ENCODE assay signal across 1 cellular context in the genomic region with DNA sequence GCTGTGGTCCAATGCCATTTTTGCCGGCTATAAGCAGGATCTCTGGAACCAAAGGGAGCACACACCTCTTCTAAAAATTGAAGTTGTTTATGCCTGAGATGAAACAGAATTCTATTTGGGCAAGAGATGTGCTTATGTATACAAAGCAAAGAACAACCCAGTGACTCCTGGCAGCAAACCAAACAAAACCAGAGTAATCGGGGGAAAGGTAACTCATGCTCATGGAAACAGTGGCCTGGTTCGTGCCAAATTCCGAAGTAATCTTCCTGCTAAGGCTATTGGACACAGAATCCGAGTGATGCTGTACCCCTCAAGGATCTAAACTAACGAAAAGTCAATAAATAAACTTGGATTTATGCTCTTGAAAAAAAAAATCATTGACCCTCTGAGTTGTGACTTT.
TF ChIP-seq lines count a peak whose summit lies in the region.

No MANE protein-coding gene starts in this region.

TF ChIP-seq in GM23338, 12 proteins besides CTCF, POLR2A, EP300 and RAD21 (continued from another document):
- TF ChIP-seq JUNB (IDR thresholded peaks at IDR 0.05; ENCODE audit: unreplicated experiment) = no peak
- TF ChIP-seq, protein P1, sequence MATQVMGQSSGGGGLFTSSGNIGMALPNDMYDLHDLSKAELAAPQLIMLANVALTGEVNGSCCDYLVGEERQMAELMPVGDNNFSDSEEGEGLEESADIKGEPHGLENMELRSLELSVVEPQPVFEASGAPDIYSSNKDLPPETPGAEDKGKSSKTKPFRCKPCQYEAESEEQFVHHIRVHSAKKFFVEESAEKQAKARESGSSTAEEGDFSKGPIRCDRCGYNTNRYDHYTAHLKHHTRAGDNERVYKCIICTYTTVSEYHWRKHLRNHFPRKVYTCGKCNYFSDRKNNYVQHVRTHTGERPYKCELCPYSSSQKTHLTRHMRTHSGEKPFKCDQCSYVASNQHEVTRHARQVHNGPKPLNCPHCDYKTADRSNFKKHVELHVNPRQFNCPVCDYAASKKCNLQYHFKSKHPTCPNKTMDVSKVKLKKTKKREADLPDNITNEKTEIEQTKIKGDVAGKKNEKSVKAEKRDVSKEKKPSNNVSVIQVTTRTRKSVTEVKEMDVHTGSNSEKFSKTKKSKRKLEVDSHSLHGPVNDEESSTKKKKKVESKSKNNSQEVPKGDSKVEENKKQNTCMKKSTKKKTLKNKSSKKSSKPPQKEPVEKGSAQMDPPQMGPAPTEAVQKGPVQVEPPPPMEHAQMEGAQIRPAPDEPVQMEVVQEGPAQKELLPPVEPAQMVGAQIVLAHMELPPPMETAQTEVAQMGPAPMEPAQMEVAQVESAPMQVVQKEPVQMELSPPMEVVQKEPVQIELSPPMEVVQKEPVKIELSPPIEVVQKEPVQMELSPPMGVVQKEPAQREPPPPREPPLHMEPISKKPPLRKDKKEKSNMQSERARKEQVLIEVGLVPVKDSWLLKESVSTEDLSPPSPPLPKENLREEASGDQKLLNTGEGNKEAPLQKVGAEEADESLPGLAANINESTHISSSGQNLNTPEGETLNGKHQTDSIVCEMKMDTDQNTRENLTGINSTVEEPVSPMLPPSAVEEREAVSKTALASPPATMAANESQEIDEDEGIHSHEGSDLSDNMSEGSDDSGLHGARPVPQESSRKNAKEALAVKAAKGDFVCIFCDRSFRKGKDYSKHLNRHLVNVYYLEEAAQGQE (IDR thresholded peaks at IDR 0.05; ENCODE audit: unreplicated experiment) = no peak
- TF ChIP-seq, protein P2, sequence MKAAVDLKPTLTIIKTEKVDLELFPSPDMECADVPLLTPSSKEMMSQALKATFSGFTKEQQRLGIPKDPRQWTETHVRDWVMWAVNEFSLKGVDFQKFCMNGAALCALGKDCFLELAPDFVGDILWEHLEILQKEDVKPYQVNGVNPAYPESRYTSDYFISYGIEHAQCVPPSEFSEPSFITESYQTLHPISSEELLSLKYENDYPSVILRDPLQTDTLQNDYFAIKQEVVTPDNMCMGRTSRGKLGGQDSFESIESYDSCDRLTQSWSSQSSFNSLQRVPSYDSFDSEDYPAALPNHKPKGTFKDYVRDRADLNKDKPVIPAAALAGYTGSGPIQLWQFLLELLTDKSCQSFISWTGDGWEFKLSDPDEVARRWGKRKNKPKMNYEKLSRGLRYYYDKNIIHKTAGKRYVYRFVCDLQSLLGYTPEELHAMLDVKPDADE (IDR thresholded peaks at IDR 0.05) = no peak
- TF ChIP-seq ZNF331 (CRISPR knock-in tag; IDR thresholded peaks at IDR 0.05; ENCODE audit: low read depth) = no peak
- no peak for TF ChIP-seq EZH2phosphoT487 (IDR thresholded peaks at IDR 0.05; ENCODE audit: unreplicated experiment)
- TF ChIP-seq NANOG (IDR thresholded peaks at IDR 0.05; ENCODE audit: borderline replicate concordance) = no peak
- no peak for TF ChIP-seq ZNF114 (CRISPR knock-in tag; IDR thresholded peaks at IDR 0.05)
- no peak for TF ChIP-seq STAT1 (IDR thresholded peaks at IDR 0.05; ENCODE audit: unreplicated experiment)
- no peak for TF ChIP-seq EZH2 (IDR thresholded peaks at IDR 0.05; ENCODE audit: low read depth, unreplicated experiment)
- no peak for TF ChIP-seq POLR2AphosphoS5 (IDR thresholded peaks at IDR 0.05; ENCODE audit: low read depth)
- no peak for TF ChIP-seq CREB1 (CRISPR knock-in tag; IDR thresholded peaks at IDR 0.05; ENCODE audit: low read depth)
